15 cellular contexts compared by ENCODE assay signal in the genomic region with DNA sequence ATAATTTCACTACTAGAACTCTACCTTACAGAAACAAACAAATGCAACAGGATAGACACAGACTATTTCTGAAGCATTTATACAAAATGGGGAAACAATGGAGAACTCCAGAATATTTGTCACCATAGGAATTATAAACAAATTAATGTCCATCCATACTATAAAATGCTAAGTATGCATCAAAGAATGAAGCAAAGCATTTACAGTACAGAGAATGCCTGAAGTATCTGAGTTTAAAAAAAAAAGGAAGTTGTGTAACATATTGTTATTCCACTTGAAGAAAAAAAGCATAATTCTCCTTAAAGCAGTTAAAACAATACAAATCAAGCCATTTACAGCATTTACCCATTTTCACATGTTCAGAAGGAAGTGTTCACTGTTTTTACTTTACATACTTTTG.
"Had no signal": no experiment of that assay in that cellular context is flagged by ENCODE, and none has a peak within 500 bp of the region (broad histone marks: within the 10 kb centered on the region; RNA-seq: fewer than 3 reads in every experiment).

No MANE protein-coding gene starts in this region.

- ATAC-seq: activated CD4-positive, CD25-positive, alpha-beta regulatory T cell treated with anti-CD3 and anti-CD28 coated beads, Interleukin-2, amount 50 U/mL, for 24 hours; heart left ventricle; left cardiac atrium; lower lobe of right lung had no signal

- H3K9me3 ChIP-seq: heart left ventricle, lower lobe of right lung, right atrium auricular region, upper lobe of left lung had no signal

- H3K4me3 ChIP-seq: heart left ventricle, lower lobe of right lung, right atrium auricular region, smooth muscle cell, upper lobe of left lung had no signal

- H3K27ac ChIP-seq: heart left ventricle, lower lobe of right lung, right atrium auricular region, upper lobe of left lung had no signal

- DNase-seq: activated CD4-positive, alpha-beta T cell treated with anti-CD3 and anti-CD28 coated beads, Interleukin-2, amount 50 U/mL, for 1 hour; activated CD8-positive, alpha-beta memory T cell treated with anti-CD3 and anti-CD28 coated beads for 24 hours; activated gamma-delta T cell treated with Interleukin-2 at 50 U/mL for 16 hours; effector memory CD4-positive, alpha-beta T cell; heart left ventricle; immature natural killer cell; left cardiac atrium; lower lobe of right lung; nephron progenitor cell; occipital lobe; stimulated activated CD4-positive, alpha-beta T cell treated with anti-CD3 and anti-CD28 coated beads, Interleukin-4, amount 100 ng/mL, for 4 hours; upper lobe of left lung had no signal

- H3K4me2 ChIP-seq: smooth muscle cell had no signal

- H3K27me3 ChIP-seq: heart left ventricle, right atrium auricular region, upper lobe of left lung had no signal

- H3K4me1 ChIP-seq: right atrium auricular region, upper lobe of left lung had no signal
